ENCODE assay signal across 8 cellular contexts in genomic region chr20:49187330-49188100, GRCh38. TPM values are rescaled to one million over a fixed set of nuclear protein-coding genes. Genes with fewer than 3 reads are reported as not detected.
DNase-seq lines count a peak whose midpoint lies in the region; ATAC-seq and TF ChIP-seq lines count a peak whose summit lies in the region.

No MANE protein-coding gene starts in this region.

- peaks cover 37% of the 10 kb centered on the region for H3K4me1 Mint-ChIP-seq in activated CD8-positive, alpha-beta T cell treated with anti-CD3 and anti-CD28 coated beads for 36 hours (ENCODE audit: low read depth)

- H3K36me3 Mint-ChIP-seq in activated CD8-positive, alpha-beta T cell treated with anti-CD3 and anti-CD28 coated beads for 36 hours (ENCODE audit: low read depth), result peaks cover 16% of the 10 kb centered on the region

- H3K9me3 Mint-ChIP-seq in activated CD8-positive, alpha-beta T cell treated with anti-CD3 and anti-CD28 coated beads for 36 hours, result no peaks in the 10 kb centered on the region

- under 1% methylated on average over 30 of the region's 58 CpGs for WGBS in esophagus muscularis mucosa

- peaks cover 22 to 39% (median 34%) of the 10 kb centered on the region in 10 experiments; a peak in 19 of 20 replicates for H3K4me1 ChIP-seq in BLaER1 treated with 17β-estradiol and CSF1 and Interleukin-3, amounts not matched to agents 10 nM and 100 nM
- H3K4me1 ChIP-seq in esophagus muscularis mucosa, result peaks cover 16 to 48% (median 43%) of the 10 kb centered on the region in 4 donors

- no peaks in the 10 kb centered on the region for H3K27me3 Mint-ChIP-seq in activated CD8-positive, alpha-beta T cell treated with anti-CD3 and anti-CD28 coated beads for 36 hours

- H3K4me2 ChIP-seq in BLaER1 treated with 17β-estradiol and CSF1 and Interleukin-3, amounts not matched to agents 10 nM and 100 nM, result peak overlapping the region; percentile 80 to 98 (median 91)

- DNase-seq in Jurkat, Clone E6-1 (ENCODE audit: low read depth, low spot score), result no peak
- peak; percentile 57 for DNase-seq in activated CD8-positive, alpha-beta T cell treated with anti-CD3 and anti-CD28 coated beads for 36 hours
- DNase-seq in esophagus muscularis mucosa (ENCODE audit: extremely low spot score) (no peak), omental fat pad (ENCODE audit: low spot score) (no peak), LoVo (ENCODE audit: low spot score) (no peak), posterior vena cava (ENCODE audit: low spot score) (no peak)

- POLR2A ChIA-PET in activated CD8-positive, alpha-beta T cell treated with anti-CD3 and anti-CD28 coated beads for 36 hours (lab: Charles Lee), result interaction anchor here (0.7 to 2.0 kb wide), 15 partner anchors 8 to 447 kb away, joined by 3 to 13 read pairs (median 4); partner anchors contain the start of gene CSE1L

- no peak for TF ChIP-seq CTCF in activated CD8-positive, alpha-beta T cell treated with anti-CD3 and anti-CD28 coated beads for 36 hours (IDR thresholded peaks at IDR 0.05)
- TF ChIP-seq CTCF in esophagus muscularis mucosa (IDR thresholded peaks at IDR 0.05), result no peak
- TF ChIP-seq CTCF in omental fat pad (IDR thresholded peaks at IDR 0.05), result no peak

- TF ChIP-seq POLR2A in esophagus muscularis mucosa (IDR thresholded peaks at IDR 0.05; ENCODE audit: low read depth), result no peak

- peak overlapping the region; percentile 95 to 99 (median 97) for H3K9ac ChIP-seq in BLaER1 treated with 17β-estradiol and CSF1 and Interleukin-3, amounts not matched to agents 10 nM and 100 nM

- peak overlapping the region; percentile 95 for H3K27ac Mint-ChIP-seq in activated CD8-positive, alpha-beta T cell treated with anti-CD3 and anti-CD28 coated beads for 36 hours

- intact Hi-C loops in activated CD8-positive, alpha-beta T cell treated with anti-CD3 and anti-CD28 coated beads for 36 hours (cut with micrococcal nuclease), result no loop called here
- intact Hi-C loops in esophagus muscularis mucosa (cut with DNase I), result loop anchor here (2.0 kb wide), 1 partner anchor 31 kb away; the partner anchor contains the start of gene DDX27
- intact Hi-C loops in posterior vena cava (cut with DNase I), result loop anchor here in 1 of 2 donors (10.0 kb wide), 1 partner anchor 53 kb away; no protein-coding TSS in a partner anchor

- CTCF ChIA-PET in activated CD8-positive, alpha-beta T cell treated with anti-CD3 and anti-CD28 coated beads for 36 hours (lab: Charles Lee), result interaction anchor here (1.0 to 5.6 kb wide), 4 partner anchors 8 to 55 kb away, joined by 3 to 36 read pairs (median 4); no protein-coding TSS in a partner anchor

- H3K4me3 ChIP-seq in BLaER1 treated with 17β-estradiol and CSF1 and Interleukin-3, amounts not matched to agents 10 nM and 100 nM, result peak overlapping the region; percentile 81 to 99 (median 98)
- peak overlapping the region; percentile 64 for H3K4me3 ChIP-seq in Jurkat, Clone E6-1 (ENCODE audit: low read length)
- peak overlapping the region; percentile 74 to 96 (median 90) for H3K4me3 ChIP-seq in esophagus muscularis mucosa

- no peaks in the 10 kb centered on the region for H3K27me3 ChIP-seq in BLaER1 treated with 17β-estradiol and CSF1 and Interleukin-3, amounts not matched to agents 10 nM and 100 nM
- no peaks in the 10 kb centered on the region for H3K27me3 ChIP-seq in esophagus muscularis mucosa

- H3K9me3 ChIP-seq in BLaER1 treated with 17β-estradiol and CSF1 and Interleukin-3, amounts not matched to agents 10 nM and 100 nM (replicated peaks in 1 of 11), result no peaks in the 10 kb centered on the region
- no peaks in the 10 kb centered on the region for H3K9me3 ChIP-seq in esophagus muscularis mucosa

- no peak for TF ChIP-seq EP300 in esophagus muscularis mucosa (IDR thresholded peaks at IDR 0.05)

- H4K20me1 ChIP-seq in BLaER1 treated with 17β-estradiol and CSF1 and Interleukin-3, amounts not matched to agents 10 nM and 100 nM, result peaks cover 48 to 55% (median 50%) of the 10 kb centered on the region in 11 experiments

- H3K4me3 Mint-ChIP-seq in activated CD8-positive, alpha-beta T cell treated with anti-CD3 and anti-CD28 coated beads for 36 hours, result peak overlapping the region; percentile 89

- peak overlapping the region; percentile 85 to 97 (median 95) for H3K27ac ChIP-seq in BLaER1 treated with 17β-estradiol and CSF1 and Interleukin-3, amounts not matched to agents 10 nM and 100 nM
- peak overlapping the region; percentile 92 to 98 (median 96) for H3K27ac ChIP-seq in esophagus muscularis mucosa (replicated peaks in 1 of 4)

- peak; percentile 39 for ATAC-seq in GM19452 (IDR thresholded peaks at IDR 0.05; ENCODE audit: unreplicated experiment)
- ATAC-seq in activated CD8-positive, alpha-beta T cell treated with anti-CD3 and anti-CD28 coated beads for 36 hours, result peak; percentile 41
- ATAC-seq in omental fat pad (ENCODE audit: low FRiP score), result peak; percentile 33

- H3K36me3 ChIP-seq in BLaER1 treated with 17β-estradiol and CSF1 and Interleukin-3, amounts not matched to agents 10 nM and 100 nM, result peaks cover 0 to 24% (median 13%) of the 10 kb centered on the region in 11 experiments; a peak in 12 of 22 replicates
- peaks cover 0 to 5% (median 0%) of the 10 kb centered on the region in 4 donors for H3K36me3 ChIP-seq in esophagus muscularis mucosa

RNA-seq across cellular contexts. Expression of gene STAU1, which starts 0.6 kb away (rescaled TPM):
- 46.0 TPM for polyA plus RNA-seq in Jurkat, Clone E6-1 (2012; ENCODE audit: insufficient read depth, insufficient read length)
- 10 to 100 TPM; 57.7 to 60.1 TPM for total RNA-seq in activated CD8-positive, alpha-beta T cell treated with anti-CD3 and anti-CD28 coated beads for 36 hours
- total RNA-seq in esophagus muscularis mucosa, result 100 to 1,000 TPM; 103 to 118 (median 115) TPM
- total RNA-seq in omental fat pad, result 10 to 100 TPM; 67.1 to 99.8 (median 75.0) TPM
- total RNA-seq in posterior vena cava, result 10 to 100 TPM; 67.1 to 77.4 TPM

RNA-seq across cellular contexts. Expression of gene DDX27, which starts 31.7 kb away (rescaled TPM):
- polyA plus RNA-seq in Jurkat, Clone E6-1 (2012; ENCODE audit: insufficient read depth, insufficient read length), result 73.8 TPM
- total RNA-seq in activated CD8-positive, alpha-beta T cell treated with anti-CD3 and anti-CD28 coated beads for 36 hours, result 10 to 100 TPM; 45.2 to 45.9 TPM
- 10 to 100 TPM; 25.7 to 35.0 (median 30.2) TPM for total RNA-seq in esophagus muscularis mucosa
- 10 to 100 TPM; 23.6 to 36.3 (median 29.4) TPM for total RNA-seq in omental fat pad
- total RNA-seq in posterior vena cava, result 10 to 100 TPM; 17.7 to 20.1 TPM
